ENCODE assay signal across 38 cellular contexts in the genomic region with DNA sequence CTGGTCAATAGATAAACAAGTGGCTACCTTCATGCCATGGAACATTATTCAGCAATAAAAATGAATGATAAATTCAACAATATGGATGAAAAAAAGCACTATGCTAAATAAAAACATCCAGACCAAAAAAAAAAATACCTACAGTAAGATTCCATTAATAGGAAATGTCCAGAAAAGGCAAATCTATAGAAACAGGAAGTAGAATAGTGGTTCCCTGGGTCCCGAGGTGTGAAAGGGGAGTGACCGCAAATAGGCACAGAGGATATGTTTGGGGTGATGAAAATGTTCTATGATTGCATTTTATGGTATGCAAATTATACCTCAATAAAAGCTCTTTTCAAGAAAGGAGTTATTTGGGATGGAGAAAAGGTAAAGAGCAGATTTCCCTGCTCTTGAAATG. TPM values are rescaled to one million over a fixed set of nuclear protein-coding genes. Genes with fewer than 3 reads are reported as not detected.
"Had no signal": no experiment of that assay in that cellular context is flagged by ENCODE, and none has a peak within 500 bp of the region (broad histone marks: within the 10 kb centered on the region; RNA-seq: fewer than 3 reads in every experiment).

No MANE protein-coding gene starts in this region.

- H3K27me3 Mint-ChIP-seq: activated naive CD8-positive, alpha-beta T cell treated with anti-CD3 and anti-CD28 coated beads for 36 hours; brain had no signal

- H3K36me3 Mint-ChIP-seq: activated naive CD4-positive, alpha-beta T cell treated with anti-CD3 and anti-CD28 coated beads, Interleukin-2, amount 10 ng/mL, durations not matched to agents 7 days and 5 days; activated naive CD4-positive, alpha-beta T cell treated with anti-CD3 and anti-CD28 coated beads, Interleukin-2, amount 50 U/mL, for 24 hours; activated naive CD8-positive, alpha-beta T cell; activated naive CD8-positive, alpha-beta T cell treated with anti-CD3 and anti-CD28 coated beads for 36 hours; brain had no signal

- H3K4me3 Mint-ChIP-seq: activated naive CD4-positive, alpha-beta T cell treated with anti-CD3 and anti-CD28 coated beads for 36 hours; activated naive CD4-positive, alpha-beta T cell treated with anti-CD3 and anti-CD28 coated beads, Interleukin-2, amount 10 ng/mL, durations not matched to agents 7 days and 5 days; activated naive CD4-positive, alpha-beta T cell treated with anti-CD3 and anti-CD28 coated beads, Interleukin-2, amount 50 U/mL, for 24 hours; activated naive CD8-positive, alpha-beta T cell; activated naive CD8-positive, alpha-beta T cell treated with anti-CD3 and anti-CD28 coated beads for 36 hours; activated naive CD8-positive, alpha-beta T cell treated with anti-CD3 and anti-CD28 coated beads, Interleukin-2, amount 10 ng/mL, durations not matched to agents 7 days and 5 days; activated naive CD8-positive, alpha-beta T cell treated with anti-CD3 and anti-CD28 coated beads, Interleukin-2, amount 50 U/mL, for 24 hours; activated T-cell treated with anti-CD3 and anti-CD28 coated beads, Interleukin-2, amount 50 U/mL, for 72 hours; activated T-helper 1 cell treated with anti-CD3 and anti-CD28 coated beads, Interleukin-12 subunit alpha, Interleukin-12 subunit beta, Interleukin-2, Interleukin-4 antibody, amounts not matched to agents 30 ng/mL and 10 ng/mL and 1 ng/mL, durations not matched to agents 14 hours and 24 hours and 36 hours; activated T-helper 17 cell treated with anti-CD3 and anti-CD28 coated beads, Interleukin-2, amount 50 U/mL, for 72 hours; brain; central memory CD8-positive, alpha-beta T cell had no signal

- ATAC-seq: activated naive CD4-positive, alpha-beta T cell treated with anti-CD3 and anti-CD28 coated beads, Interleukin-2, amount 50 U/mL, for 72 hours; activated naive CD8-positive, alpha-beta T cell treated with anti-CD3 and anti-CD28 coated beads, Interleukin-2, amount 50 U/mL, for 24 hours; activated T-cell treated with anti-CD3 and anti-CD28 coated beads, Interleukin-2, amount 50 U/mL, for 72 hours; activated T-helper 17 cell treated with anti-CD3 and anti-CD28 coated beads, Interleukin-2, amount 50 U/mL, for 72 hours; body of pancreas had no signal

- H3K27ac Mint-ChIP-seq: activated naive CD4-positive, alpha-beta T cell treated with anti-CD3 and anti-CD28 coated beads for 36 hours; activated naive CD4-positive, alpha-beta T cell treated with anti-CD3 and anti-CD28 coated beads, Interleukin-2, amount 10 ng/mL, durations not matched to agents 7 days and 5 days; activated naive CD4-positive, alpha-beta T cell treated with anti-CD3 and anti-CD28 coated beads, Interleukin-2, amount 50 U/mL, for 24 hours; activated naive CD4-positive, alpha-beta T cell treated with anti-CD3 and anti-CD28 coated beads, Interleukin-2, amount 50 U/mL, for 72 hours; activated naive CD8-positive, alpha-beta T cell; activated naive CD8-positive, alpha-beta T cell treated with anti-CD3 and anti-CD28 coated beads for 36 hours; activated naive CD8-positive, alpha-beta T cell treated with anti-CD3 and anti-CD28 coated beads, Interleukin-2, amount 10 ng/mL, durations not matched to agents 7 days and 5 days; activated naive CD8-positive, alpha-beta T cell treated with anti-CD3 and anti-CD28 coated beads, Interleukin-2, amount 50 U/mL, for 24 hours; activated T-cell treated with anti-CD3 and anti-CD28 coated beads, Interleukin-2, amount 50 U/mL, for 72 hours; activated T-helper 1 cell treated with anti-CD3 and anti-CD28 coated beads, Interleukin-12 subunit alpha, Interleukin-12 subunit beta, Interleukin-2, Interleukin-4 antibody, amounts not matched to agents 30 ng/mL and 10 ng/mL and 1 ng/mL, durations not matched to agents 14 hours and 24 hours and 36 hours; activated T-helper 17 cell treated with anti-CD3 and anti-CD28 coated beads, Interleukin-2, amount 50 U/mL, for 72 hours; activated T-helper 2 cell treated with anti-CD3 and anti-CD28 coated beads, Interferon-gamma antibody, Interleukin-2, Interleukin-4, amounts not matched to agents 10 μg/mL and 5 μg/mL and 100 μg/mL, durations not matched to agents 14 hours and 24 hours and 36 hours; brain had no signal

- DNase-seq: activated effector memory CD4-positive, alpha-beta T cell treated with anti-CD3 and anti-CD28 coated beads, Interleukin-2, amount 50 U/mL, for 16 hours; activated effector memory CD4-positive, alpha-beta T cell treated with Interleukin-2 at 50 U/mL for 16 hours; activated gamma-delta T cell; activated gamma-delta T cell treated with Interleukin-2 at 50 U/mL for 16 hours; activated naive CD4-positive, alpha-beta T cell; activated naive CD4-positive, alpha-beta T cell treated with anti-CD3 and anti-CD28 coated beads for 36 hours; activated naive CD4-positive, alpha-beta T cell treated with anti-CD3 and anti-CD28 coated beads, Interleukin-2, amount 10 ng/mL, durations not matched to agents 7 days and 5 days; activated naive CD4-positive, alpha-beta T cell treated with anti-CD3 and anti-CD28 coated beads, Interleukin-2, amount 50 U/mL, for 16 hours; activated naive CD4-positive, alpha-beta T cell treated with Interleukin-2 at 50 U/mL for 16 hours; activated naive CD8-positive, alpha-beta T cell treated with anti-CD3 and anti-CD28 coated beads for 36 hours; activated naive CD8-positive, alpha-beta T cell treated with anti-CD3 and anti-CD28 coated beads, Interleukin-2, amount 10 ng/mL, durations not matched to agents 7 days and 5 days; activated naive CD8-positive, alpha-beta T cell treated with anti-CD3 and anti-CD28 coated beads, Interleukin-2, amount 50 U/mL, for 24 hours; activated T-cell treated with anti-CD3 and anti-CD28 coated beads, Interleukin-2, amount 50 U/mL, for 48 hours; activated T-cell treated with anti-CD3 and anti-CD28 coated beads, Interleukin-2, amount 50 U/mL, for 72 hours; adrenal gland; amniotic stem cell; aorta; body of pancreas; brain microvascular endothelial cell; caudate nucleus; central memory CD4-positive, alpha-beta T cell; cerebellar nuclear complex; colonic mucosa had no signal

- H3K9me3 Mint-ChIP-seq: activated naive CD4-positive, alpha-beta T cell treated with anti-CD3 and anti-CD28 coated beads for 36 hours; activated naive CD4-positive, alpha-beta T cell treated with anti-CD3 and anti-CD28 coated beads, Interleukin-2, amount 10 ng/mL, durations not matched to agents 7 days and 5 days; activated naive CD4-positive, alpha-beta T cell treated with anti-CD3 and anti-CD28 coated beads, Interleukin-2, amount 50 U/mL, for 24 hours; activated naive CD4-positive, alpha-beta T cell treated with anti-CD3 and anti-CD28 coated beads, Interleukin-2, amount 50 U/mL, for 72 hours; activated naive CD8-positive, alpha-beta T cell treated with anti-CD3 and anti-CD28 coated beads for 36 hours; activated naive CD8-positive, alpha-beta T cell treated with anti-CD3 and anti-CD28 coated beads, Interleukin-2, amount 10 ng/mL, durations not matched to agents 7 days and 5 days; activated naive CD8-positive, alpha-beta T cell treated with anti-CD3 and anti-CD28 coated beads, Interleukin-2, amount 50 U/mL, for 24 hours; activated T-cell treated with anti-CD3 and anti-CD28 coated beads, Interleukin-2, amount 50 U/mL, for 72 hours; activated T-helper 1 cell treated with anti-CD3 and anti-CD28 coated beads, Interleukin-12 subunit alpha, Interleukin-12 subunit beta, Interleukin-2, Interleukin-4 antibody, amounts not matched to agents 30 ng/mL and 10 ng/mL and 1 ng/mL, durations not matched to agents 14 hours and 24 hours and 36 hours; activated T-helper 17 cell treated with anti-CD3 and anti-CD28 coated beads, Interleukin-2, amount 50 U/mL, for 72 hours; activated T-helper 2 cell treated with anti-CD3 and anti-CD28 coated beads, Interferon-gamma antibody, Interleukin-2, Interleukin-4, amounts not matched to agents 10 μg/mL and 5 μg/mL and 100 μg/mL, durations not matched to agents 14 hours and 24 hours and 36 hours; brain; central memory CD8-positive, alpha-beta T cell had no signal

- H3K4me1 Mint-ChIP-seq: activated naive CD4-positive, alpha-beta T cell treated with anti-CD3 and anti-CD28 coated beads, Interleukin-2, amount 10 ng/mL, durations not matched to agents 7 days and 5 days; activated naive CD4-positive, alpha-beta T cell treated with anti-CD3 and anti-CD28 coated beads, Interleukin-2, amount 50 U/mL, for 24 hours; activated naive CD8-positive, alpha-beta T cell treated with anti-CD3 and anti-CD28 coated beads, Interleukin-2, amount 50 U/mL, for 24 hours; activated T-helper 17 cell treated with anti-CD3 and anti-CD28 coated beads, Interleukin-2, amount 50 U/mL, for 72 hours had no signal

RNA-seq across cellular contexts. Expression of a gene that starts 3.6 kb away (rescaled TPM):
- total RNA-seq: activated naive CD4-positive, alpha-beta T cell treated with anti-CD3 and anti-CD28 coated beads for 36 hours; activated naive CD4-positive, alpha-beta T cell treated with anti-CD3 and anti-CD28 coated beads, Interleukin-2, amount 50 U/mL, for 72 hours; activated naive CD8-positive, alpha-beta T cell treated with anti-CD3 and anti-CD28 coated beads for 36 hours; activated naive CD8-positive, alpha-beta T cell treated with anti-CD3 and anti-CD28 coated beads, Interleukin-2, amount 10 ng/mL, durations not matched to agents 7 days and 5 days; activated T-cell treated with anti-CD3 and anti-CD28 coated beads, Interleukin-2, amount 50 U/mL, for 72 hours; activated T-helper 1 cell treated with anti-CD3 and anti-CD28 coated beads, Interleukin-12 subunit alpha, Interleukin-12 subunit beta, Interleukin-2, Interleukin-4 antibody, amounts not matched to agents 30 ng/mL and 10 ng/mL and 1 ng/mL, durations not matched to agents 14 hours and 24 hours and 36 hours; activated T-helper 17 cell treated with anti-CD3 and anti-CD28 coated beads, Interleukin-2, amount 50 U/mL, for 72 hours; activated T-helper 2 cell treated with anti-CD3 and anti-CD28 coated beads, Interferon-gamma antibody, Interleukin-2, Interleukin-4, amounts not matched to agents 10 μg/mL and 5 μg/mL and 100 μg/mL, durations not matched to agents 14 hours and 24 hours and 36 hours; adrenal gland; ascending aorta; astrocyte; body of pancreas; breast epithelium; bronchial epithelial cell; cardiac muscle cell; cardiac septum; chondrocyte; colonic mucosa had no signal
